In genomic region chr11:128518493-128519207, GRCh38 we compare ENCODE assay signal across 8 cellular contexts.
DNase-seq lines count a peak whose midpoint lies in the region; ATAC-seq and TF ChIP-seq lines count a peak whose summit lies in the region.
"Had no signal": no experiment of that assay in that cellular context is flagged by ENCODE, and none has a peak within 500 bp of the region (broad histone marks: within the 10 kb centered on the region; RNA-seq: fewer than 3 reads in every experiment).

No MANE protein-coding gene starts in this region.

- peak overlapping the region; percentile 79 for H3K4me2 ChIP-seq in OCI-LY1 (ENCODE audit: low read length)

- H3K27me3 Mint-ChIP-seq in endothelial cell (ENCODE audit: unreplicated experiment): peaks cover 10% of the 10 kb centered on the region

- no peak overlapping the region for H3K27ac Mint-ChIP-seq in endothelial cell (ENCODE audit: unreplicated experiment)

- H2AFZ ChIP-seq in OCI-LY1 (ENCODE audit: low read length): no peak overlapping the region

- H3K4me1 ChIP-seq in OCI-LY1 (ENCODE audit: insufficient read depth, low read length, severe bottlenecking) (peaks cover 61% of the 10 kb centered on the region), gastrocnemius medialis (peaks cover 24 to 36% of the 10 kb centered on the region in 2 donors)

- H3K9me2 ChIP-seq in OCI-LY1 (ENCODE audit: low read depth, low read length): no peaks in the 10 kb centered on the region

- peaks cover 76% of the 10 kb centered on the region for H3K4me1 Mint-ChIP-seq in endothelial cell (ENCODE audit: unreplicated experiment)

- H3K9ac ChIP-seq in OCI-LY1 (ENCODE audit: low read length): peak overlapping the region; percentile 96

- peaks cover 84% of the 10 kb centered on the region for H3K79me2 ChIP-seq in OCI-LY1 (ENCODE audit: insufficient read depth, low read length)

- H3K4me3 ChIP-seq in GM08714 (ENCODE audit: low read length) (peak overlapping the region; percentile 95), OCI-LY1 (ENCODE audit: low read depth, low read length, poor library complexity, severe bottlenecking) (peak overlapping the region; percentile 91), gastrocnemius medialis (peak overlapping the region; percentile 84 to 95 (median 88))

- H3K4me3 Mint-ChIP-seq in endothelial cell (ENCODE audit: unreplicated experiment): peak overlapping the region; percentile 96

- intact Hi-C loops in gastrocnemius medialis (cut with DNase I; ENCODE audit: low total_unique reads): no loop called here

- no peaks in the 10 kb centered on the region for H3F3A ChIP-seq in OCI-LY1 (ENCODE audit: insufficient read depth, low read length)

- H3K36me3 ChIP-seq in OCI-LY1 (ENCODE audit: insufficient read depth, low read length) (peaks cover 78% of the 10 kb centered on the region), gastrocnemius medialis (no peaks in the 10 kb centered on the region)

- H3K27me3 ChIP-seq in OCI-LY1 (ENCODE audit: insufficient read depth, low read length): no peaks in the 10 kb centered on the region
- no peaks in the 10 kb centered on the region for H3K27me3 ChIP-seq in gastrocnemius medialis

- DNase-seq in endothelial cell (ENCODE audit: low spot score) (no peak), gastrocnemius medialis (no peak), OCI-M1 (lab: John Stamatoyannopoulos, UW) (no peak), NCI-H524 (lab: John Stamatoyannopoulos, UW) (no peak), NCI-H2107 treated with DMSO at 0.1 percent for 48 hours (lab: John Stamatoyannopoulos, UW; ENCODE audit: unreplicated experiment) (no peak)
- DNase-seq: dermis blood vessel endothelial cell had no signal

- H3K9me3 ChIP-seq in OCI-LY1 (ENCODE audit: low read length) (no peaks in the 10 kb centered on the region), gastrocnemius medialis (no peaks in the 10 kb centered on the region)

- TF ChIP-seq CTCF in OCI-LY1 (IDR thresholded peaks at IDR 0.05; ENCODE audit: low read length) (no peak), endothelial cell (IDR thresholded peaks at IDR 0.05; ENCODE audit: unreplicated experiment) (no peak), gastrocnemius medialis (IDR thresholded peaks at IDR 0.05 in 4 of 5, conservative IDR thresholded peaks at IDR 0.05 in 1 of 5) (no peak)

- H4K20me1 ChIP-seq in OCI-LY1 (ENCODE audit: insufficient read depth, low read length): no peaks in the 10 kb centered on the region

- H3K9me3 Mint-ChIP-seq in endothelial cell (ENCODE audit: unreplicated experiment): no peaks in the 10 kb centered on the region

- H3K27ac ChIP-seq in OCI-LY1 (ENCODE audit: low read depth, low read length, poor library complexity, severe bottlenecking) (peak overlapping the region; percentile 85), gastrocnemius medialis (peak overlapping the region; percentile 88 to 92 (median 88))

- no peak for TF ChIP-seq POLR2A in gastrocnemius medialis (IDR thresholded peaks at IDR 0.05)

- in situ Hi-C loops in gastrocnemius medialis (cut with MboI; ENCODE audit: low sequenced_read_pairs in 4 of 4): loop anchor here in 1 of 4 donors (10.0 kb wide), 1 partner anchor 56 kb away; no protein-coding TSS in a partner anchor

- peaks cover 37% of the 10 kb centered on the region for H3K36me3 Mint-ChIP-seq in endothelial cell (ENCODE audit: low read depth, unreplicated experiment)

- ATAC-seq in gastrocnemius medialis: no peak
